16 cellular contexts compared by ENCODE assay signal in the genomic region with DNA sequence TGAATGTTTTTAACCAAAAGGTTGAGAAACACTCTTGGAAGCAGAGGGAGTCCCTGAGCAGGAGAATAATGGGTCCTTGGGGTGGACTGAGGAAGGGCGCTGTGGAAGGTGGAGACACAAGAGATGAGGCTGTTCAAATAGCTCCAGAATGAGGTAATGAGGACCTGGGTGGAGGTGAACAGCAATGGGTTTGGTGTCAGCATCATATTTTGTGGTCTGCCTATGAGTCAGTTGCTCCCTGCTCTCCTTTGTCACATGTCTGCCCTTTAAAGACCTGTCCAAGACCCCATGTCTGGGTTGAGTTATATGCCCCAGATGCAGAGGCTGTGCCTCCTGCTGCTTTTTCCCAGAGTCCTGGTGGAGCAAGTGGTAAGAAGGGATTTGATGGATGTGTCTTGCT.
DNase-seq lines count a peak whose midpoint lies in the region; ATAC-seq, FAIRE-seq and TF ChIP-seq lines count a peak whose summit lies in the region.
"Had no signal": no experiment of that assay in that cellular context is flagged by ENCODE, and none has a peak within 500 bp of the region (broad histone marks: within the 10 kb centered on the region; RNA-seq: fewer than 3 reads in every experiment).

No MANE protein-coding gene starts in this region.

- H3K27me3 ChIP-seq in mammary epithelial cell (ENCODE audit: insufficient read depth, low read length) (no peaks in the 10 kb centered on the region), breast epithelium (no peaks in the 10 kb centered on the region), PC-9 (ENCODE audit: insufficient read depth, low read depth) (no peaks in the 10 kb centered on the region), foreskin keratinocyte (peaks cover 4% of the 10 kb centered on the region)
- H3K27me3 ChIP-seq: BLaER1 treated with 17β-estradiol and CSF1 and Interleukin-3, amounts not matched to agents 10 nM and 100 nM had no signal

- TF ChIP-seq CTCF in mammary epithelial cell (conservative IDR thresholded peaks at IDR 0.05 in 1 of 2, IDR thresholded peaks at IDR 0.05 in 1 of 2; ENCODE audit: extremely low read depth in 1 of 2, insufficient read depth in 1 of 2, low read depth in 1 of 2, low read length in 2 of 2) (no peak), breast epithelium (IDR thresholded peaks at IDR 0.05) (no peak), PC-9 (conservative IDR thresholded peaks at IDR 0.05) (no peak), foreskin keratinocyte (conservative IDR thresholded peaks at IDR 0.05) (no peak)

- FAIRE-seq in urothelium cell line (lab: Jason Lieb, UNC) = no peak
- FAIRE-seq: GM12878 had no signal

- peak; percentile 36 for ATAC-seq in foreskin keratinocyte
- no peak for ATAC-seq in HG03460 (IDR thresholded peaks at IDR 0.05; ENCODE audit: unreplicated experiment)
- no peak for ATAC-seq in HG02678 (IDR thresholded peaks at IDR 0.05; ENCODE audit: unreplicated experiment)
- ATAC-seq: GM12878, GM23338 had no signal

- H3K36me3 ChIP-seq in mammary epithelial cell (ENCODE audit: insufficient read depth, low read length) (no peaks in the 10 kb centered on the region), breast epithelium (no peaks in the 10 kb centered on the region), PC-9 (ENCODE audit: low read depth) (no peaks in the 10 kb centered on the region)
- H3K36me3 ChIP-seq: BLaER1 treated with 17β-estradiol and CSF1 and Interleukin-3, amounts not matched to agents 10 nM and 100 nM had no signal

- H3F3A ChIP-seq in PC-9 (ENCODE audit: insufficient read depth, low read depth) = no peaks in the 10 kb centered on the region

- no peaks in the 10 kb centered on the region for H4K20me1 ChIP-seq in mammary epithelial cell (ENCODE audit: insufficient read depth, low read length)
- no peaks in the 10 kb centered on the region for H4K20me1 ChIP-seq in PC-9 (ENCODE audit: insufficient read depth)
- H4K20me1 ChIP-seq: BLaER1 treated with 17β-estradiol and CSF1 and Interleukin-3, amounts not matched to agents 10 nM and 100 nM had no signal

- 84% methylated on average over 1 of the region's 1 CpG for WGBS in mammary epithelial cell (ENCODE audit: low coverage, missing lambda C conversion rate)

- in situ Hi-C loops in mammary epithelial cell (cut with MboI; ENCODE audit: low sequenced_read_pairs in 2 of 2) = no loop called here

- POLR2A ChIA-PET in PC-9 (lab: Charles Lee; ENCODE audit: unreplicated experiment) = no interaction called here

- TF ChIP-seq POLR2A in breast epithelium (IDR thresholded peaks at IDR 0.05) = no peak

- dilution Hi-C loops in mammary epithelial cell (cut with HindIII; ENCODE audit: low sequenced_read_pairs) = no loop called here

- no peak overlapping the region for H3K4me3 ChIP-seq in mammary epithelial cell (replicated peaks in 1 of 3; ENCODE audit: insufficient read depth in 1 of 3, low read depth in 2 of 3, low read length in 3 of 3)
- H3K4me3 ChIP-seq in breast epithelium = no peak overlapping the region
- H3K4me3 ChIP-seq in PC-9 = no peak overlapping the region
- H3K4me3 ChIP-seq: BLaER1 treated with 17β-estradiol and CSF1 and Interleukin-3, amounts not matched to agents 10 nM and 100 nM; GM12878; GM23338 had no signal

- BruUV-seq in mammary epithelial cell (replicated peaks; lab: Mats Ljungman, UMichigan) = no TSS peak
- BruUV-seq in PC-9 (replicated peaks; lab: Mats Ljungman, UMichigan) = no TSS peak

- CTCF ChIA-PET in mammary epithelial cell (lab: Charles Lee; ENCODE audit: low non-redundant PET) = no interaction called here
- CTCF ChIA-PET in PC-9 (lab: Charles Lee) = interaction anchor here (0.5 kb wide), 1 partner anchor 277 kb away, joined by 3 read pairs; no protein-coding TSS in a partner anchor

- DNase-seq in mammary epithelial cell = peak; percentile 15
- no peak for DNase-seq in breast epithelium (ENCODE audit: low spot score in 2 of 2)
- DNase-seq in PC-9 = peak; percentile 11 to 59
- DNase-seq in foreskin keratinocyte = peak; percentile 6 to 46
- peak; percentile 64 for DNase-seq in urothelium cell line (ENCODE audit: low spot score)
- DNase-seq in D341Med (ENCODE audit: low spot score) = no peak
- DNase-seq: 8988T; ACHN; CD4-positive, CD25-positive, alpha-beta regulatory T cell; DMS 273 treated with DMSO at 0.1 percent for 48 hours; H7 had no signal

- intact Hi-C loops in mammary epithelial cell (cut with micrococcal nuclease) = no loop called here
- intact Hi-C loops in breast epithelium (cut with DNase I; ENCODE audit: low total_unique reads) = no loop called here
- intact Hi-C loops in PC-9 (cut with micrococcal nuclease; ENCODE audit: unreplicated experiment) = no loop called here

- H3K9me2 ChIP-seq in PC-9 (ENCODE audit: insufficient read depth) = no peaks in the 10 kb centered on the region

- no peaks in the 10 kb centered on the region for H3K4me1 ChIP-seq in mammary epithelial cell (ENCODE audit: insufficient read depth, low read length)
- no peaks in the 10 kb centered on the region for H3K4me1 ChIP-seq in breast epithelium
- H3K4me1 ChIP-seq in PC-9 (replicated peaks; ENCODE audit: insufficient read depth) = 0 out of 2 replicates have a peak, but pooled peaks cover 6% of the 10 kb centered on the region
- H3K4me1 ChIP-seq in foreskin keratinocyte = no peaks in the 10 kb centered on the region
- H3K4me1 ChIP-seq: BLaER1 treated with 17β-estradiol and CSF1 and Interleukin-3, amounts not matched to agents 10 nM and 100 nM had no signal

- no peaks in the 10 kb centered on the region for H3K79me2 ChIP-seq in mammary epithelial cell (ENCODE audit: insufficient read depth, low read length)
- no peaks in the 10 kb centered on the region for H3K79me2 ChIP-seq in PC-9 (ENCODE audit: low read depth)

- H3K9ac ChIP-seq in mammary epithelial cell (ENCODE audit: insufficient read depth, low read length) = no peak overlapping the region
- H3K9ac ChIP-seq: BLaER1 treated with 17β-estradiol and CSF1 and Interleukin-3, amounts not matched to agents 10 nM and 100 nM had no signal

- H3K4me2 ChIP-seq in mammary epithelial cell (ENCODE audit: insufficient read depth, low read depth, low read length) = no peak overlapping the region
- H3K4me2 ChIP-seq in PC-9 = no peak overlapping the region
- H3K4me2 ChIP-seq: BLaER1 treated with 17β-estradiol and CSF1 and Interleukin-3, amounts not matched to agents 10 nM and 100 nM; GM23338 had no signal

- H3K27ac ChIP-seq in mammary epithelial cell (ENCODE audit: insufficient read depth, low read depth, low read length) (no peak overlapping the region), breast epithelium (no peak overlapping the region), PC-9 (no peak overlapping the region), foreskin keratinocyte (no peak overlapping the region)
- H3K27ac ChIP-seq: BLaER1 treated with 17β-estradiol and CSF1 and Interleukin-3, amounts not matched to agents 10 nM and 100 nM had no signal

- H2AFZ ChIP-seq in mammary epithelial cell (ENCODE audit: low read depth, low read length) = no peak overlapping the region
- no peak overlapping the region for H2AFZ ChIP-seq in PC-9
- H2AFZ ChIP-seq: GM23338 had no signal

- H3K9me3 ChIP-seq in mammary epithelial cell (replicated peaks; ENCODE audit: insufficient read depth, low read length) (no peaks in the 10 kb centered on the region), breast epithelium (no peaks in the 10 kb centered on the region), PC-9 (ENCODE audit: insufficient read depth, low read depth) (no peaks in the 10 kb centered on the region)

Comparison
In these comparisons a context has a peak if more than half of its experiments do, and no peak if none do; other contexts are left out.
1. DNase-seq: peak in mammary epithelial cell (single experiment), PC-9 (2 of 2), foreskin keratinocyte (2 of 2) and urothelium cell line (single experiment); none in breast epithelium (0 of 2) and D341Med (single experiment).